In the genomic region with DNA sequence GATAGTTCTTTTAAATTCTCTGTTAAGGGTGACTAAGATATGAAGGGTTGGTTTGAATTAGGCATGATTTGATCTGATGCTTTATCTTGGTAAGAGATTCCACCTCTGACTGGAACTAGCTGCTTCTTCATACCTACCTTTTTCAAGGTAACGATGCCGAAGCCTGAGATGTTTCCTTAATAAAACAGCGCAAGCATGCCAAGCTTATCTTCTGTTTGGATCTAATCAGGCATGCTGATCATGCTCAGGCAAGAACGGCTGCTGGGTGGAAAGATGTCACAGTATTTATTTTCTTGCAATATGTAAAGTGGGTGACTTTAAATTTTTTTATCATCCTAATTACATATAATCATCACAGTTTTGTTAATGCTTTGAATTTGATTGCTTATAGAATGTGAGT, we compare ENCODE assay signal across 1 cellular context.
TF ChIP-seq lines count a peak whose summit lies in the region.

No MANE protein-coding gene starts in this region.

TF ChIP-seq in GM23338, 12 proteins besides CTCF, POLR2A, EP300 and RAD21:
- TF ChIP-seq, protein P1, sequence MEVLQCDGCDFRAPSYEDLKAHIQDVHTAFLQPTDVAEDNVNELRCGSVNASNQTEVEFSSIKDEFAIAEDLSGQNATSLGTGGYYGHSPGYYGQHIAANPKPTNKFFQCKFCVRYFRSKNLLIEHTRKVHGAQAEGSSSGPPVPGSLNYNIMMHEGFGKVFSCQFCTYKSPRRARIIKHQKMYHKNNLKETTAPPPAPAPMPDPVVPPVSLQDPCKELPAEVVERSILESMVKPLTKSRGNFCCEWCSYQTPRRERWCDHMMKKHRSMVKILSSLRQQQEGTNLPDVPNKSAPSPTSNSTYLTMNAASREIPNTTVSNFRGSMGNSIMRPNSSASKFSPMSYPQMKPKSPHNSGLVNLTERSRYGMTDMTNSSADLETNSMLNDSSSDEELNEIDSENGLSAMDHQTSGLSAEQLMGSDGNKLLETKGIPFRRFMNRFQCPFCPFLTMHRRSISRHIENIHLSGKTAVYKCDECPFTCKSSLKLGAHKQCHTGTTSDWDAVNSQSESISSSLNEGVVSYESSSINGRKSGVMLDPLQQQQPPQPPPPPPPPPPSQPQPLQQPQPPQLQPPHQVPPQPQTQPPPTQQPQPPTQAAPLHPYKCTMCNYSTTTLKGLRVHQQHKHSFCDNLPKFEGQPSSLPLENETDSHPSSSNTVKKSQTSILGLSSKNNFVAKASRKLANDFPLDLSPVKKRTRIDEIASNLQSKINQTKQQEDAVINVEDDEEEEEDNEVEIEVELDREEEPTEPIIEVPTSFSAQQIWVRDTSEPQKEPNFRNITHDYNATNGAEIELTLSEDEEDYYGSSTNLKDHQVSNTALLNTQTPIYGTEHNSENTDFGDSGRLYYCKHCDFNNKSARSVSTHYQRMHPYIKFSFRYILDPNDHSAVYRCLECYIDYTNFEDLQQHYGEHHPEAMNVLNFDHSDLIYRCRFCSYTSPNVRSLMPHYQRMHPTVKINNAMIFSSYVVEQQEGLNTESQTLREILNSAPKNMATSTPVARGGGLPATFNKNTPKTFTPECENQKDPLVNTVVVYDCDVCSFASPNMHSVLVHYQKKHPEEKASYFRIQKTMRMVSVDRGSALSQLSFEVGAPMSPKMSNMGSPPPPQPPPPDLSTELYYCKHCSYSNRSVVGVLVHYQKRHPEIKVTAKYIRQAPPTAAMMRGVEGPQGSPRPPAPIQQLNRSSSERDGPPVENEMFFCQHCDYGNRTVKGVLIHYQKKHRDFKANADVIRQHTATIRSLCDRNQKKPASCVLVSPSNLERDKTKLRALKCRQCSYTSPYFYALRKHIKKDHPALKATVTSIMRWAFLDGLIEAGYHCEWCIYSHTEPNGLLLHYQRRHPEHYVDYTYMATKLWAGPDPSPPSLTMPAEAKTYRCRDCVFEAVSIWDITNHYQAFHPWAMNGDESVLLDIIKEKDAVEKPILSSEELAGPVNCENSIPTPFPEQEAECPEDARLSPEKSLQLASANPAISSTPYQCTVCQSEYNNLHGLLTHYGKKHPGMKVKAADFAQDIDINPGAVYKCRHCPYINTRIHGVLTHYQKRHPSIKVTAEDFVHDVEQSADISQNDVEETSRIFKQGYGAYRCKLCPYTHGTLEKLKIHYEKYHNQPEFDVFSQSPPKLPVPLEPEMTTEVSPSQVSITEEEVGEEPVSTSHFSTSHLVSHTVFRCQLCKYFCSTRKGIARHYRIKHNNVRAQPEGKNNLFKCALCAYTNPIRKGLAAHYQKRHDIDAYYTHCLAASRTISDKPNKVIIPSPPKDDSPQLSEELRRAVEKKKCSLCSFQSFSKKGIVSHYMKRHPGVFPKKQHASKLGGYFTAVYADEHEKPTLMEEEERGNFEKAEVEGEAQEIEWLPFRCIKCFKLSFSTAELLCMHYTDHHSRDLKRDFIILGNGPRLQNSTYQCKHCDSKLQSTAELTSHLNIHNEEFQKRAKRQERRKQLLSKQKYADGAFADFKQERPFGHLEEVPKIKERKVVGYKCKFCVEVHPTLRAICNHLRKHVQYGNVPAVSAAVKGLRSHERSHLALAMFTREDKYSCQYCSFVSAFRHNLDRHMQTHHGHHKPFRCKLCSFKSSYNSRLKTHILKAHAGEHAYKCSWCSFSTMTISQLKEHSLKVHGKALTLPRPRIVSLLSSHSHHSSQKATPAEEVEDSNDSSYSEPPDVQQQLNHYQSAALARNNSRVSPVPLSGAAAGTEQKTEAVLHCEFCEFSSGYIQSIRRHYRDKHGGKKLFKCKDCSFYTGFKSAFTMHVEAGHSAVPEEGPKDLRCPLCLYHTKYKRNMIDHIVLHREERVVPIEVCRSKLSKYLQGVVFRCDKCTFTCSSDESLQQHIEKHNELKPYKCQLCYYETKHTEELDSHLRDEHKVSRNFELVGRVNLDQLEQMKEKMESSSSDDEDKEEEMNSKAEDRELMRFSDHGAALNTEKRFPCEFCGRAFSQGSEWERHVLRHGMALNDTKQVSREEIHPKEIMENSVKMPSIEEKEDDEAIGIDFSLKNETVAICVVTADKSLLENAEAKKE (CRISPR knock-in tag; IDR thresholded peaks at IDR 0.05), result no peak
- TF ChIP-seq CREB1 (CRISPR knock-in tag; IDR thresholded peaks at IDR 0.05; ENCODE audit: low read depth), result no peak
- no peak for TF ChIP-seq ZNF331 (CRISPR knock-in tag; IDR thresholded peaks at IDR 0.05; ENCODE audit: low read depth)
- TF ChIP-seq JUNB (IDR thresholded peaks at IDR 0.05; ENCODE audit: unreplicated experiment), result no peak
- TF ChIP-seq POLR2AphosphoS5 (IDR thresholded peaks at IDR 0.05; ENCODE audit: low read depth), result no peak
- no peak for TF ChIP-seq STAT1 (IDR thresholded peaks at IDR 0.05; ENCODE audit: unreplicated experiment)
- TF ChIP-seq NANOG (IDR thresholded peaks at IDR 0.05; ENCODE audit: borderline replicate concordance), result no peak
- no peak for TF ChIP-seq EZH2 (IDR thresholded peaks at IDR 0.05; ENCODE audit: low read depth, unreplicated experiment)
- TF ChIP-seq, protein P2, sequence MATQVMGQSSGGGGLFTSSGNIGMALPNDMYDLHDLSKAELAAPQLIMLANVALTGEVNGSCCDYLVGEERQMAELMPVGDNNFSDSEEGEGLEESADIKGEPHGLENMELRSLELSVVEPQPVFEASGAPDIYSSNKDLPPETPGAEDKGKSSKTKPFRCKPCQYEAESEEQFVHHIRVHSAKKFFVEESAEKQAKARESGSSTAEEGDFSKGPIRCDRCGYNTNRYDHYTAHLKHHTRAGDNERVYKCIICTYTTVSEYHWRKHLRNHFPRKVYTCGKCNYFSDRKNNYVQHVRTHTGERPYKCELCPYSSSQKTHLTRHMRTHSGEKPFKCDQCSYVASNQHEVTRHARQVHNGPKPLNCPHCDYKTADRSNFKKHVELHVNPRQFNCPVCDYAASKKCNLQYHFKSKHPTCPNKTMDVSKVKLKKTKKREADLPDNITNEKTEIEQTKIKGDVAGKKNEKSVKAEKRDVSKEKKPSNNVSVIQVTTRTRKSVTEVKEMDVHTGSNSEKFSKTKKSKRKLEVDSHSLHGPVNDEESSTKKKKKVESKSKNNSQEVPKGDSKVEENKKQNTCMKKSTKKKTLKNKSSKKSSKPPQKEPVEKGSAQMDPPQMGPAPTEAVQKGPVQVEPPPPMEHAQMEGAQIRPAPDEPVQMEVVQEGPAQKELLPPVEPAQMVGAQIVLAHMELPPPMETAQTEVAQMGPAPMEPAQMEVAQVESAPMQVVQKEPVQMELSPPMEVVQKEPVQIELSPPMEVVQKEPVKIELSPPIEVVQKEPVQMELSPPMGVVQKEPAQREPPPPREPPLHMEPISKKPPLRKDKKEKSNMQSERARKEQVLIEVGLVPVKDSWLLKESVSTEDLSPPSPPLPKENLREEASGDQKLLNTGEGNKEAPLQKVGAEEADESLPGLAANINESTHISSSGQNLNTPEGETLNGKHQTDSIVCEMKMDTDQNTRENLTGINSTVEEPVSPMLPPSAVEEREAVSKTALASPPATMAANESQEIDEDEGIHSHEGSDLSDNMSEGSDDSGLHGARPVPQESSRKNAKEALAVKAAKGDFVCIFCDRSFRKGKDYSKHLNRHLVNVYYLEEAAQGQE (IDR thresholded peaks at IDR 0.05; ENCODE audit: unreplicated experiment), result no peak
- no peak for TF ChIP-seq ETS1 (IDR thresholded peaks at IDR 0.05)
- TF ChIP-seq ZNF114 (CRISPR knock-in tag; IDR thresholded peaks at IDR 0.05), result no peak
- no peak for TF ChIP-seq EZH2phosphoT487 (IDR thresholded peaks at IDR 0.05; ENCODE audit: unreplicated experiment)
TF ChIP-seq in GM23338: peak in this region for 0.
